In genomic region chr19:33634361-33635091, GRCh38 we compare ENCODE assay signal across 23 cellular contexts. TPM values are rescaled to one million over a fixed set of nuclear protein-coding genes. Genes with fewer than 3 reads are reported as not detected.
A peak's percentile ranks its signal among the peaks of the same experiment; 100 is the strongest.
DNase-seq lines count a peak whose midpoint lies in the region; ATAC-seq and TF ChIP-seq lines count a peak whose summit lies in the region.
"Had no signal": no experiment of that assay in that cellular context is flagged by ENCODE, and none has a peak within 500 bp of the region (broad histone marks: within the 10 kb centered on the region; RNA-seq: fewer than 3 reads in every experiment).

No MANE protein-coding gene starts in this region.

- no peak for TF ChIP-seq CTCF in upper lobe of right lung (IDR thresholded peaks at IDR 0.05)
- no peak for TF ChIP-seq CTCF in transverse colon (IDR thresholded peaks at IDR 0.05)
- no peak for TF ChIP-seq CTCF in PC-9 (conservative IDR thresholded peaks at IDR 0.05)

- DNase-seq in activated effector memory CD4-positive, alpha-beta T cell treated with anti-CD3 and anti-CD28 coated beads, Interleukin-2, amount 50 U/mL, for 16 hours = peak; percentile 4
- no peak for DNase-seq in activated effector memory CD4-positive, alpha-beta T cell treated with Interleukin-2 at 50 U/mL for 16 hours
- DNase-seq in cerebellar cortex (ENCODE audit: low spot score) (peak; percentile 65), middle frontal gyrus (ENCODE audit: extremely low spot score, low spot score) (peak; percentile 7), upper lobe of right lung (peak; percentile 40), transverse colon (no peak), PC-9 (no peak)
- DNase-seq in activated CD4-positive, alpha-beta T cell treated with anti-CD3 and anti-CD28 coated beads, Interleukin-2, amount 10 ng/mL, durations not matched to agents 24 days and 14 days = no peak
- DNase-seq: CD4-positive, CD25-positive, alpha-beta regulatory T cell; DMS79 treated with DMSO at 0.1 percent for 48 hours; HFFc6; Karpas-422; NCI-H1417 treated with DMSO at 0.1 percent for 48 hours; NCI-H187; NCI-H2107; NCI-H2227 treated with DMSO at 0.1 percent for 48 hours; NCI-H510A; NK-92 treated with Interleukin-12 subunit alpha and Interleukin-12 subunit beta, amount 100 ng/mL, for 24 hours; SJCRH30 had no signal

- H3K9me3 ChIP-seq in upper lobe of right lung (no peaks in the 10 kb centered on the region), transverse colon (no peaks in the 10 kb centered on the region), PC-9 (ENCODE audit: insufficient read depth, low read depth) (no peaks in the 10 kb centered on the region)
- H3K9me3 ChIP-seq: A549, SJCRH30 had no signal

- H3K9me3 Mint-ChIP-seq in activated CD4-positive, alpha-beta T cell treated with anti-CD3 and anti-CD28 coated beads, Interleukin-2, amount 10 ng/mL, durations not matched to agents 24 days and 14 days = no peaks in the 10 kb centered on the region

- H3K27me3 ChIP-seq in upper lobe of right lung = peaks cover 11% of the 10 kb centered on the region
- peaks cover 16% of the 10 kb centered on the region for H3K27me3 ChIP-seq in transverse colon
- H3K27me3 ChIP-seq in PC-9 (ENCODE audit: insufficient read depth, low read depth) = peaks cover 98% of the 10 kb centered on the region
- H3K27me3 ChIP-seq: SJCRH30 had no signal

- POLR2A ChIA-PET in PC-9 (lab: Charles Lee; ENCODE audit: unreplicated experiment) = no interaction called here

- CTCF ChIA-PET in PC-9 (lab: Charles Lee) = no interaction called here

- no peak overlapping the region for H3K4me3 Mint-ChIP-seq in activated CD4-positive, alpha-beta T cell treated with anti-CD3 and anti-CD28 coated beads, Interleukin-2, amount 10 ng/mL, durations not matched to agents 24 days and 14 days
- H3K4me3 Mint-ChIP-seq: CD4-positive, CD25-positive, alpha-beta regulatory T cell; HFFc6 had no signal

- no peaks in the 10 kb centered on the region for H3F3A ChIP-seq in PC-9 (ENCODE audit: insufficient read depth, low read depth)

- no peak overlapping the region for H3K4me2 ChIP-seq in PC-9
- H3K4me2 ChIP-seq: A549 had no signal

- no peaks in the 10 kb centered on the region for H3K36me3 Mint-ChIP-seq in activated CD4-positive, alpha-beta T cell treated with anti-CD3 and anti-CD28 coated beads, Interleukin-2, amount 10 ng/mL, durations not matched to agents 24 days and 14 days (ENCODE audit: low read depth)
- H3K36me3 Mint-ChIP-seq: CD4-positive, CD25-positive, alpha-beta regulatory T cell had no signal

- TF ChIP-seq POLR2A in transverse colon (IDR thresholded peaks at IDR 0.05) = no peak

- no peaks in the 10 kb centered on the region for H3K4me1 ChIP-seq in upper lobe of right lung
- H3K4me1 ChIP-seq in transverse colon = no peaks in the 10 kb centered on the region
- H3K4me1 ChIP-seq in PC-9 (replicated peaks; ENCODE audit: insufficient read depth) = no peaks in the 10 kb centered on the region
- H3K4me1 ChIP-seq: A549, SJCRH30 had no signal

- no peak overlapping the region for H2AFZ ChIP-seq in PC-9

- no peak for ATAC-seq in upper lobe of right lung
- ATAC-seq: A549, GM12878, Panc1 had no signal

- no peak overlapping the region for H3K4me3 ChIP-seq in upper lobe of right lung
- H3K4me3 ChIP-seq in transverse colon = no peak overlapping the region
- no peak overlapping the region for H3K4me3 ChIP-seq in PC-9
- H3K4me3 ChIP-seq: A549, GM12878, SJCRH30 had no signal

- no peaks in the 10 kb centered on the region for H4K20me1 ChIP-seq in PC-9 (ENCODE audit: insufficient read depth)

- H3K27ac ChIP-seq in upper lobe of right lung (no peak overlapping the region), transverse colon (no peak overlapping the region), PC-9 (no peak overlapping the region)
- H3K27ac ChIP-seq: A549, SJCRH30 had no signal

- H3K36me3 ChIP-seq in upper lobe of right lung = no peaks in the 10 kb centered on the region
- no peaks in the 10 kb centered on the region for H3K36me3 ChIP-seq in transverse colon
- H3K36me3 ChIP-seq in PC-9 (ENCODE audit: low read depth) = no peaks in the 10 kb centered on the region
- H3K36me3 ChIP-seq: SJCRH30 had no signal

- no peaks in the 10 kb centered on the region for H3K9me2 ChIP-seq in PC-9 (ENCODE audit: insufficient read depth)

- no TSS peak for BruUV-seq in PC-9 (replicated peaks; lab: Mats Ljungman, UMichigan)

- H3K79me2 ChIP-seq in PC-9 (ENCODE audit: low read depth) = no peaks in the 10 kb centered on the region

- in situ Hi-C loops in transverse colon (cut with MboI; ENCODE audit: low pct_ligation_motif_present in 1 of 4, low pct_unique_long_range_greater_than_20kb in 1 of 4, low sequenced_read_pairs in 3 of 4) = no loop called here

- peaks cover 3% of the 10 kb centered on the region for H3K27me3 Mint-ChIP-seq in activated CD4-positive, alpha-beta T cell treated with anti-CD3 and anti-CD28 coated beads, Interleukin-2, amount 10 ng/mL, durations not matched to agents 24 days and 14 days
- H3K27me3 Mint-ChIP-seq: CD4-positive, CD25-positive, alpha-beta regulatory T cell had no signal

- H3K27ac Mint-ChIP-seq in activated CD4-positive, alpha-beta T cell treated with anti-CD3 and anti-CD28 coated beads, Interleukin-2, amount 10 ng/mL, durations not matched to agents 24 days and 14 days = no peak overlapping the region
- H3K27ac Mint-ChIP-seq: CD4-positive, CD25-positive, alpha-beta regulatory T cell; HFFc6 had no signal

- TF ChIP-seq EP300 in transverse colon (IDR thresholded peaks at IDR 0.05; ENCODE audit: low read depth) = no peak

- H3K4me1 Mint-ChIP-seq in activated CD4-positive, alpha-beta T cell treated with anti-CD3 and anti-CD28 coated beads, Interleukin-2, amount 10 ng/mL, durations not matched to agents 24 days and 14 days = no peaks in the 10 kb centered on the region
- H3K4me1 Mint-ChIP-seq: CD4-positive, CD25-positive, alpha-beta regulatory T cell had no signal

- 74% methylated on average over 13 of the region's 14 CpGs; no CpG with 5 or more reads in 1 of the 2 donors for WGBS in transverse colon (ENCODE audit: low coverage in 1 of 2), 2 donors

- intact Hi-C loops in upper lobe of right lung (cut with DNase I) = no loop called here
- intact Hi-C loops in transverse colon (cut with DNase I; ENCODE audit: low total_unique reads) = no loop called here
- intact Hi-C loops in PC-9 (cut with micrococcal nuclease; ENCODE audit: unreplicated experiment) = no loop called here
- intact Hi-C loops in activated CD4-positive, alpha-beta T cell treated with anti-CD3 and anti-CD28 coated beads, Interleukin-2, amount 10 ng/mL, durations not matched to agents 24 days and 14 days (cut with micrococcal nuclease) = no loop called here

RNA-seq across cellular contexts. Expression of gene CHST8, which starts 12.8 kb away (rescaled TPM):
- total RNA-seq in upper lobe of right lung (0.64 TPM), transverse colon (not detected), PC-9 (2021) (not detected in 2 replicates)
- total RNA-seq in activated CD4-positive, alpha-beta T cell treated with anti-CD3 and anti-CD28 coated beads, Interleukin-2, amount 10 ng/mL, durations not matched to agents 24 days and 14 days = not detected in 2 replicates
- total RNA-seq: GM12878, HFFc6, M059J had no signal

Comparison
In these comparisons a context has a peak if more than half of its experiments do, and no peak if none do; other contexts are left out.
1. DNase-seq: peak in activated effector memory CD4-positive, alpha-beta T cell treated with anti-CD3 and anti-CD28 coated beads, Interleukin-2, amount 50 U/mL, for 16 hours (single experiment), cerebellar cortex (single experiment), middle frontal gyrus (single experiment) and upper lobe of right lung (single experiment); none in activated effector memory CD4-positive, alpha-beta T cell treated with Interleukin-2 at 50 U/mL for 16 hours (single experiment), transverse colon (single experiment), PC-9 (0 of 2) and activated CD4-positive, alpha-beta T cell treated with anti-CD3 and anti-CD28 coated beads, Interleukin-2, amount 10 ng/mL, durations not matched to agents 24 days and 14 days (single experiment).